In the genomic region with DNA sequence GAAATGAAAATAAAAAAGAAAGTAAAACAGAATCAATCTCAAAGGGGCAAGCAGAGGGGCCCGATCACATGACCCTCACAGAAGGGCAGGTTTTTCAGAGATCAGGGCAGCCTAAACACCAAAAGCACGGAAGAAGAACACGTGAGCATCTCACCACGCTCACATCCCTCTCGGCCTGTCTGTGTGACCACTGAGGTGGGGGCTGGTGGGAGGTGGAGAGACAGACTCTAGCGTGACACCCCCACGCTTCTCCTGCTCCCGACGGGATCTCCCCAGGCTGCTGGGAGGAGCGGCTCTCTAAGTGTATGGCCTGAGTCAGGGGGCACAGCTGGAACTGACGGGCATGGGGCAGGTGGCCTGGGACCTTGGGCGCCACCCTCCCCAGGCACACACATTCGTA, we compare ENCODE assay signal across 1 cellular context.
A peak's percentile ranks its signal among the peaks of the same experiment; 100 is the strongest.
TF ChIP-seq lines count a peak whose summit lies in the region.

No MANE protein-coding gene starts in this region.

TF ChIP-seq in GM12878, 131 proteins besides CTCF, POLR2A, EP300 and RAD21:
- TF ChIP-seq LARP7 (IDR thresholded peaks at IDR 0.05) (no peak), RB1 (IDR thresholded peaks at IDR 0.05; ENCODE audit: borderline replicate concordance) (no peak), RAD51 (IDR thresholded peaks at IDR 0.05) (peak; percentile 47; the same call in 1 of the 2 replicates), SUZ12 (IDR thresholded peaks at IDR 0.05; ENCODE audit: unreplicated experiment) (no peak), EED (IDR thresholded peaks at IDR 0.05; ENCODE audit: low read depth) (no peak; the same call in 1 of the 2 replicates), GABPA (IDR thresholded peaks at IDR 0.05; ENCODE audit: low read depth) (no peak), RELA (IDR thresholded peaks at IDR 0.05; ENCODE audit: borderline replicate concordance, partially characterized antibody) (no peak), RUNX3 (IDR thresholded peaks at IDR 0.05; ENCODE audit: low read length) (0 out of 2 replicates have a peak, but pooled peaks have one; percentile 9), IKZF1 (conservative IDR thresholded peaks at IDR 0.05) (no peak), KDM1A (IDR thresholded peaks at IDR 0.05; ENCODE audit: borderline replicate concordance) (no peak), NFYA (IDR thresholded peaks at IDR 0.05; ENCODE audit: borderline replicate concordance, low read depth, low read length) (no peak), YBX1 (IDR thresholded peaks at IDR 0.05) (no peak), ZNF384 (IDR thresholded peaks at IDR 0.05; ENCODE audit: borderline replicate concordance, low read depth, low read length) (no peak), BHLHE40 (IDR thresholded peaks at IDR 0.05; ENCODE audit: borderline replicate concordance in 1 of 2, low read depth in 2 of 2, low read length in 1 of 2) (peak; percentile 51 to 64; a peak in 2 of 4 replicates), NR2C1 (IDR thresholded peaks at IDR 0.05) (no peak)
- TF ChIP-seq, protein P1, sequence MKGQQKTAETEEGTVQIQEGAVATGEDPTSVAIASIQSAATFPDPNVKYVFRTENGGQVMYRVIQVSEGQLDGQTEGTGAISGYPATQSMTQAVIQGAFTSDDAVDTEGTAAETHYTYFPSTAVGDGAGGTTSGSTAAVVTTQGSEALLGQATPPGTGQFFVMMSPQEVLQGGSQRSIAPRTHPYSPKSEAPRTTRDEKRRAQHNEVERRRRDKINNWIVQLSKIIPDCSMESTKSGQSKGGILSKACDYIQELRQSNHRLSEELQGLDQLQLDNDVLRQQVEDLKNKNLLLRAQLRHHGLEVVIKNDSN (IDR thresholded peaks at IDR 0.05; ENCODE audit: borderline replicate concordance, extremely low read length, insufficient read depth, low read depth, low read length): peak; percentile 43
- TF ChIP-seq, protein P2, sequence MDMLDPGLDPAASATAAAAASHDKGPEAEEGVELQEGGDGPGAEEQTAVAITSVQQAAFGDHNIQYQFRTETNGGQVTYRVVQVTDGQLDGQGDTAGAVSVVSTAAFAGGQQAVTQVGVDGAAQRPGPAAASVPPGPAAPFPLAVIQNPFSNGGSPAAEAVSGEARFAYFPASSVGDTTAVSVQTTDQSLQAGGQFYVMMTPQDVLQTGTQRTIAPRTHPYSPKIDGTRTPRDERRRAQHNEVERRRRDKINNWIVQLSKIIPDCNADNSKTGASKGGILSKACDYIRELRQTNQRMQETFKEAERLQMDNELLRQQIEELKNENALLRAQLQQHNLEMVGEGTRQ (IDR thresholded peaks at IDR 0.05; ENCODE audit: borderline replicate concordance, low read depth, low read length): peak; percentile 16; the same call in 1 of the 2 replicates
- TF ChIP-seq, protein P3, sequence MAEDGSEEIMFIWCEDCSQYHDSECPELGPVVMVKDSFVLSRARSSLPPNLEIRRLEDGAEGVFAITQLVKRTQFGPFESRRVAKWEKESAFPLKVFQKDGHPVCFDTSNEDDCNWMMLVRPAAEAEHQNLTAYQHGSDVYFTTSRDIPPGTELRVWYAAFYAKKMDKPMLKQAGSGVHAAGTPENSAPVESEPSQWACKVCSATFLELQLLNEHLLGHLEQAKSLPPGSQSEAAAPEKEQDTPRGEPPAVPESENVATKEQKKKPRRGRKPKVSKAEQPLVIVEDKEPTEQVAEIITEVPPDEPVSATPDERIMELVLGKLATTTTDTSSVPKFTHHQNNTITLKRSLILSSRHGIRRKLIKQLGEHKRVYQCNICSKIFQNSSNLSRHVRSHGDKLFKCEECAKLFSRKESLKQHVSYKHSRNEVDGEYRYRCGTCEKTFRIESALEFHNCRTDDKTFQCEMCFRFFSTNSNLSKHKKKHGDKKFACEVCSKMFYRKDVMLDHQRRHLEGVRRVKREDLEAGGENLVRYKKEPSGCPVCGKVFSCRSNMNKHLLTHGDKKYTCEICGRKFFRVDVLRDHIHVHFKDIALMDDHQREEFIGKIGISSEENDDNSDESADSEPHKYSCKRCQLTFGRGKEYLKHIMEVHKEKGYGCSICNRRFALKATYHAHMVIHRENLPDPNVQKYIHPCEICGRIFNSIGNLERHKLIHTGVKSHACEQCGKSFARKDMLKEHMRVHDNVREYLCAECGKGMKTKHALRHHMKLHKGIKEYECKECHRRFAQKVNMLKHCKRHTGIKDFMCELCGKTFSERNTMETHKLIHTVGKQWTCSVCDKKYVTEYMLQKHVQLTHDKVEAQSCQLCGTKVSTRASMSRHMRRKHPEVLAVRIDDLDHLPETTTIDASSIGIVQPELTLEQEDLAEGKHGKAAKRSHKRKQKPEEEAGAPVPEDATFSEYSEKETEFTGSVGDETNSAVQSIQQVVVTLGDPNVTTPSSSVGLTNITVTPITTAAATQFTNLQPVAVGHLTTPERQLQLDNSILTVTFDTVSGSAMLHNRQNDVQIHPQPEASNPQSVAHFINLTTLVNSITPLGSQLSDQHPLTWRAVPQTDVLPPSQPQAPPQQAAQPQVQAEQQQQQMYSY (CRISPR knock-in tag; IDR thresholded peaks at IDR 0.05): no peak
- TF ChIP-seq, protein P4, sequence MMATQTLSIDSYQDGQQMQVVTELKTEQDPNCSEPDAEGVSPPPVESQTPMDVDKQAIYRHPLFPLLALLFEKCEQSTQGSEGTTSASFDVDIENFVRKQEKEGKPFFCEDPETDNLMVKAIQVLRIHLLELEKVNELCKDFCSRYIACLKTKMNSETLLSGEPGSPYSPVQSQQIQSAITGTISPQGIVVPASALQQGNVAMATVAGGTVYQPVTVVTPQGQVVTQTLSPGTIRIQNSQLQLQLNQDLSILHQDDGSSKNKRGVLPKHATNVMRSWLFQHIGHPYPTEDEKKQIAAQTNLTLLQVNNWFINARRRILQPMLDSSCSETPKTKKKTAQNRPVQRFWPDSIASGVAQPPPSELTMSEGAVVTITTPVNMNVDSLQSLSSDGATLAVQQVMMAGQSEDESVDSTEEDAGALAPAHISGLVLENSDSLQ (IDR thresholded peaks at IDR 0.05): no peak
